25 cellular contexts compared by ENCODE assay signal in the genomic region with DNA sequence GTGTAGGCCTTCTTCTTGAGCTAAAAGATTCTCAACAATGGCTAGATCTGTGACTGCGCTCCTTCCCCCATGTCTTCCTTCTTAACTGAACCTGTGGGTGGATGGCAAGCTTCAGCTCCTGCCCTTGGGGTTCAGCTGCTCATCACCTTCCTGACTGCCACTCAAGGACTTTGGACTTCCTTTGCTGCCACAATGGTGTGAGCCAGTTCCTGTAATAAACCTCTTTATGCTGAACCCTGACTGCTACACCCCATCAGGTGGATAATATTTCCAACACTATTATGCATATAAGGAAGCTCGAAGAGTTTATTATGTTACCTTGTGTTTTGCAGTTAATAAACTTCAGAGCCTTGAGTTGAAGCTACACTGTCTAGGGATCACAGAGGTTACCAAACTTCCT.
"Had no signal": no experiment of that assay in that cellular context is flagged by ENCODE, and none has a peak within 500 bp of the region (broad histone marks: within the 10 kb centered on the region; RNA-seq: fewer than 3 reads in every experiment).

No MANE protein-coding gene starts in this region.

- H3K36me3 ChIP-seq: brain microvascular endothelial cell, MG63, SJCRH30 had no signal

- H3K27ac ChIP-seq: brain microvascular endothelial cell, SJCRH30, SK-N-MC had no signal

- FAIRE-seq: TTC549 had no signal

- H3K4me1 ChIP-seq: SJCRH30 had no signal

- H3K9me3 ChIP-seq: MG63, SJCRH30 had no signal

- DNase-seq: activated CD4-positive, alpha-beta T cell treated with anti-CD3 and anti-CD28 coated beads, Interleukin-2, amount 10 ng/mL, durations not matched to agents 24 days and 14 days; activated CD4-positive, alpha-beta T cell treated with anti-CD3 and anti-CD28 coated beads, Interleukin-2, amount 50 U/mL, for 4 hours; activated CD8-positive, alpha-beta T cell treated with anti-CD3 and anti-CD28 coated beads for 36 hours; activated effector memory CD4-positive, alpha-beta T cell treated with anti-CD3 and anti-CD28 coated beads, Interleukin-2, amount 50 U/mL, for 16 hours; activated naive CD4-positive, alpha-beta T cell; activated naive CD4-positive, alpha-beta T cell treated with anti-CD3 and anti-CD28 coated beads, Interleukin-2, amount 50 U/mL, for 16 hours; activated naive CD8-positive, alpha-beta T cell treated with anti-CD3 and anti-CD28 coated beads for 36 hours; activated T-cell treated with anti-CD3 and anti-CD28 coated beads, Interleukin-2, amount 50 U/mL, for 1 hour; activated T-cell treated with anti-CD3 and anti-CD28 coated beads, Interleukin-2, amount 50 U/mL, for 72 hours; amniotic stem cell; aorta; brain microvascular endothelial cell; central memory CD4-positive, alpha-beta T cell; Karpas-422; MG63; NCI-H1048; NCI-H1436 treated with DMSO at 0.1 percent for 48 hours; NCI-H1694 treated with DMSO at 0.1 percent for 48 hours; NCI-H2029; NCI-H345; NCI-H524 treated with DMSO at 0.1 percent for 48 hours; SHP77; SJCRH30 had no signal

- H3K4me3 ChIP-seq: MG63, SJCRH30, SK-N-MC had no signal

- H3K27me3 ChIP-seq: brain microvascular endothelial cell, MG63, SJCRH30 had no signal
